ENCODE assay signal across 10 cellular contexts in the genomic region with DNA sequence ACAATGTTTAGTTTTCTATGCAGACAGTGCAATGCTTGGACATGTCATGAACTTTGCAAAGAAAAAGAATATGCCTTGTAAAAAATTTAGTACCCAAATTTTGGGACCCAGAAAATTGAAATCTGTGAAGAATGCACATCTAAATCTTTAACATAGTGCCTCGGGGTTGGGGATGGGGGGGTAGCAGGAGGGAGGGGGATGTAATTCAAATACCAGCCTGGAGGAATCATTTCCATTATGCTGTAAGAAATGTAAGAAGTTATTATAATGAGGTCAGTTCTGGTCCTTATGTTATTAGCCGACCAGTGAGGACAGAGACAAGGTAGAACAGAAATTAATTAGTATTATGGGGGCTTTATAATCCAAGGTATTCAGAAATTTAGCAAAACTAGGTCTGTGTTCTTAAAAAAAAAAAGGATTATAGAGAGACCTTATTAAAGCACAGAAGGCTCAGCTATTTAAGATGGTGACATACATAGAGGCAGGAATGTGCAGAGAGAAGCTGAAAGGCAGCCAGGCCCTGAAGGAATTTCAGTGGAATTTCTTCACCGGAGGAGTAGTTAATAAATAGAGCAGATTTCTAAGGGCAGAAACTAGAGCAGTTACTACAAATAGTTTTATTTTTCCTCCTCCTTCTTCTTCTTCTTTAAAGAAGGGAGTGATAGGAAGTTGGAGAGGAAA.
DNase-seq lines count a peak whose midpoint lies in the region; ATAC-seq and TF ChIP-seq lines count a peak whose summit lies in the region.
"Had no signal": no experiment of that assay in that cellular context is flagged by ENCODE, and none has a peak within 500 bp of the region (broad histone marks: within the 10 kb centered on the region; RNA-seq: fewer than 3 reads in every experiment).

No MANE protein-coding gene starts in this region.

- H3K27me3 Mint-ChIP-seq in neural progenitor cell (ENCODE audit: insufficient read depth, low read depth): peaks cover 10% of the 10 kb centered on the region

- no peaks in the 10 kb centered on the region for H3F3A ChIP-seq in neural progenitor cell (ENCODE audit: low read depth)

- H3K27ac ChIP-seq in SJSA1: peak overlapping the region; percentile 70
- peak overlapping the region; percentile 43 for H3K27ac ChIP-seq in neural progenitor cell

- H3K27me3 ChIP-seq in SJSA1 (replicated peaks) (no peaks in the 10 kb centered on the region), neural progenitor cell (no peaks in the 10 kb centered on the region)

- H3K4me2 ChIP-seq in neural progenitor cell: peak overlapping the region; percentile 40

- H3K4me1 ChIP-seq in SJSA1 (replicated peaks) (peaks cover 34% of the 10 kb centered on the region), neural progenitor cell (peaks cover 30% of the 10 kb centered on the region)

- peak overlapping the region; percentile 20 for H3K4me3 Mint-ChIP-seq in neural progenitor cell
- H3K4me3 Mint-ChIP-seq: CD8-positive, alpha-beta memory T cell had no signal

- no peak for ATAC-seq in HG03196 (IDR thresholded peaks at IDR 0.05; ENCODE audit: unreplicated experiment)
- ATAC-seq in GM21367 (IDR thresholded peaks at IDR 0.05; ENCODE audit: unreplicated experiment): no peak

- DNase-seq in AG09309 (ENCODE audit: low read depth) (peak; percentile 66), SJSA1 (ENCODE audit: low read depth in 1 of 2, low spot score in 2 of 2) (peak; percentile 47 to 73), fibroblast of the aortic adventitia (ENCODE audit: low read depth) (peak; percentile 93), neural progenitor cell (ENCODE audit: low spot score) (peak; percentile 67), KBM-7 (no peak), NCI-H1436 (lab: John Stamatoyannopoulos, UW) (no peak)
- DNase-seq: activated effector memory CD4-positive, alpha-beta T cell treated with anti-CD3 and anti-CD28 coated beads, Interleukin-2, amount 50 U/mL, for 16 hours; CD8-positive, alpha-beta memory T cell had no signal

- no peak overlapping the region for H3K9ac ChIP-seq in neural progenitor cell

- H3K36me3 ChIP-seq in SJSA1 (no peaks in the 10 kb centered on the region), neural progenitor cell (no peaks in the 10 kb centered on the region)

- peaks cover 37% of the 10 kb centered on the region for H3K4me1 Mint-ChIP-seq in neural progenitor cell

- H3K4me3 ChIP-seq in AG09309 (ENCODE audit: control insufficient read depth, low read depth, low read length) (no peak overlapping the region), SJSA1 (no peak overlapping the region), fibroblast of the aortic adventitia (ENCODE audit: low read depth, low read length) (no peak overlapping the region), neural progenitor cell (no peak overlapping the region)

- H3K79me2 ChIP-seq in neural progenitor cell (ENCODE audit: low read depth): no peaks in the 10 kb centered on the region

- no peaks in the 10 kb centered on the region for H4K20me1 ChIP-seq in neural progenitor cell (ENCODE audit: low read depth)

- H3K36me3 Mint-ChIP-seq in neural progenitor cell: peaks cover 2% of the 10 kb centered on the region
- H3K36me3 Mint-ChIP-seq: CD8-positive, alpha-beta memory T cell had no signal

- peak overlapping the region; percentile 20 for H2AFZ ChIP-seq in neural progenitor cell (replicated peaks)

- H3K9me3 ChIP-seq in SJSA1 (replicated peaks) (no peaks in the 10 kb centered on the region), neural progenitor cell (ENCODE audit: low read depth) (no peaks in the 10 kb centered on the region)

- H3K27ac Mint-ChIP-seq in neural progenitor cell: peak overlapping the region; percentile 78
- H3K27ac Mint-ChIP-seq: CD8-positive, alpha-beta memory T cell had no signal

- in situ Hi-C loops in KBM-7 (cut with MboI; ENCODE audit: low pct_unique_long_range_greater_than_20kb, low sequenced_read_pairs): no loop called here

- TF ChIP-seq CTCF in AG09309 (IDR thresholded peaks at IDR 0.05; ENCODE audit: control insufficient read depth, insufficient read depth, low read depth, low read length, missing control alignments): no peak
- peak; percentile 12 for TF ChIP-seq CTCF in fibroblast of the aortic adventitia (IDR thresholded peaks at IDR 0.05; ENCODE audit: insufficient read depth, low read length)
- no peak for TF ChIP-seq CTCF in neural progenitor cell (IDR thresholded peaks at IDR 0.05)

- no peaks in the 10 kb centered on the region for H3K9me3 Mint-ChIP-seq in neural progenitor cell
- H3K9me3 Mint-ChIP-seq: CD8-positive, alpha-beta memory T cell had no signal

Comparison
In these comparisons a context has a peak if more than half of its experiments do, and no peak if none do; other contexts are left out.
1. DNase-seq: peak in AG09309 (single experiment), SJSA1 (2 of 2), fibroblast of the aortic adventitia (single experiment) and neural progenitor cell (single experiment); none in KBM-7 (single experiment) and NCI-H1436 (single experiment).